In the genomic region with DNA sequence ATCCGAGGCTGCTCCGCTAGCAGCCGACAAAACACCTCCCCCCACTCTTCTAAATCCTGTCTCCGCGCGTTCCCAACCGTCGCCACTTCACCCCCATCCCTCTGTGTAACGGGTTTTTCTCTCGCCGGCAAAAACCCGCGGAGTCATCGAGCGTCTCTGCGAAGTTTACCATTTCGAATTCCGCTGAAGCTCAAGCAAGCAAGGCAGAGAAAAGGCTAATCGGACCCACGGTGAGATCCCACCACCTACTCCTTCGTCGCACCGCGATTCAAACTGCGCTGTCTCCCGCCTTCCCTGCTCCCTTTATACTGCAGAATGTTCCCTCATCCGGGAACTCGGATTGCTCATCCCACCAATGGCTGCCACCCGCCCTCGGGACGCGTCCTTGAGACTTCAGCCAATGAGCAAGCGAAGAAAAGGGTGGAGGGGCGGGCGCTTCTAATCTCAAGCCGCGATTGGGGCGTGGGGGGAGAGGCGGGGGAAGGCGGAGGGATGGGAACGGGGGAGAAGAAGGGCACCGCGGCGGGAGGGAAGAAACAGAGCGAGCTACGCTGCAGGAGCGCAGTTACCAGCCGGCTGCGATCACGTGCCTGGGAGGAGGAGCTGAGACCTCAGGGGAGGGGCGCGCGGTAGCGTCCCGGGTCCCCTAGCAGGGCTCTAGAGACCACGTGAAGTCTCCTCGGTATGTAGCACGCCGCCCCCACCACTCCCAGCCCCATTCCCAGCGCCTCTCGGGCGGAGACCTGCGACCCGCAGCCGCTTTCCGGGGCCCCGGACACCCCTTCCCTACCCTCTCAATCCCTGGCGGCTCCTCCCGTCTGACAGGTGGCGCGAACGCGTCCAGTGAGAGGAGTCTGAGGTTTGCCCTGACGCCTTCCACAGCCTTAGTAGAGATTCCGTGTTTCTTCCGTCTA, we compare ENCODE assay signal across 8 cellular contexts. TPM values are rescaled to one million over a fixed set of nuclear protein-coding genes. Genes with fewer than 3 reads are reported as not detected.
DNase-seq lines count a peak whose midpoint lies in the region; ATAC-seq and TF ChIP-seq lines count a peak whose summit lies in the region.

Gene H2AZ1, minus strand, starts transcription at position 277 of the 914 bp plus-strand sequence. Its CDS starts 105 bp downstream, at position 172.

- no peaks in the 10 kb centered on the region for H3K27me3 ChIP-seq in BLaER1
- H3K27me3 ChIP-seq in colonic mucosa = no peaks in the 10 kb centered on the region

- peaks cover 16% of the 10 kb centered on the region for H3K36me3 ChIP-seq in BLaER1
- no peaks in the 10 kb centered on the region for H3K36me3 ChIP-seq in colonic mucosa

- DNase-seq in NCI-H524 treated with DMSO at 0.1 percent for 48 hours (lab: John Stamatoyannopoulos, UW) (peak; percentile 65), colonic mucosa (peak; percentile 99), kidney tubule cell (ENCODE audit: low spot score) (peak; percentile 99)
- DNase-seq in activated CD4-positive, alpha-beta T cell treated with anti-CD3 and anti-CD28 coated beads for 4 hours = peak; percentile 98
- DNase-seq in stimulated activated CD4-positive, alpha-beta T cell treated with anti-CD3 and anti-CD28 coated beads, Interleukin-1b, Interleukin-23, amount 100 ng/mL, for 24 hours (ENCODE audit: low read depth in 4 of 4, low spot score in 1 of 4) = peak; percentile 91 to 97 (median 95)

- H3K27ac ChIP-seq in BLaER1 (peak within 1 kb of the TSS; percentile 96), colonic mucosa (peak within 1 kb of the TSS; percentile 94)

- intact Hi-C loops in colonic mucosa (cut with DNase I) = loop anchor here (5.0 kb wide), 3 partner anchors 58 to 388 kb away; partner anchors contain the start of genes LAMTOR3 and TRMT10A

- H3K4me3 ChIP-seq in BLaER1 = peak within 1 kb of the TSS; percentile 96
- H3K4me3 ChIP-seq in colonic mucosa = peak within 1 kb of the TSS; percentile 69

- peak within 1 kb of the TSS; percentile 96 for H3K4me2 ChIP-seq in BLaER1

- TF ChIP-seq CTCF in colonic mucosa (IDR thresholded peaks at IDR 0.05) = no peak

- H3K4me1 ChIP-seq in BLaER1 (peaks cover 31% of the 10 kb centered on the region), colonic mucosa (peaks cover 13% of the 10 kb centered on the region)

- peaks cover 32% of the 10 kb centered on the region for H4K20me1 ChIP-seq in BLaER1

- ATAC-seq in GM19324 (IDR thresholded peaks at IDR 0.05; ENCODE audit: low FRiP score, unreplicated experiment) = peak; percentile 74
- peak; percentile 52 for ATAC-seq in HG03460 (IDR thresholded peaks at IDR 0.05; ENCODE audit: unreplicated experiment)

- peak within 1 kb of the TSS; percentile 97 for H3K9ac ChIP-seq in BLaER1
- peak within 1 kb of the TSS; percentile 87 to 95 for H3K9ac ChIP-seq in colonic mucosa (ENCODE audit: low read depth in 2 of 2, low read length in 2 of 2)

- H3K9me3 ChIP-seq in BLaER1 (no peaks in the 10 kb centered on the region), colonic mucosa (no peaks in the 10 kb centered on the region)

RNA-seq across cellular contexts. Expression of gene H2AZ1, which starts in this region (rescaled TPM):
- 100 to 1,000 TPM; 227 to 564 TPM for total RNA-seq in colonic mucosa

Comparison
In these comparisons a context has a peak if more than half of its experiments do, and no peak if none do; other contexts are left out.
1. Peak in every context shown above with its lines: DNase-seq, ATAC-seq, H3K4me3 ChIP-seq and H3K27ac ChIP-seq.